15 cellular contexts compared by ENCODE assay signal in genomic region chr19:42714000-42714399, GRCh38. TPM values are rescaled to one million over a fixed set of nuclear protein-coding genes. Genes with fewer than 3 reads are reported as not detected.
"Had no signal": no experiment of that assay in that cellular context is flagged by ENCODE, and none has a peak within 500 bp of the region (broad histone marks: within the 10 kb centered on the region; RNA-seq: fewer than 3 reads in every experiment).

No MANE protein-coding gene starts in this region.

RNA-seq across cellular contexts. Expression of gene PSG3, which starts 26.3 kb away (rescaled TPM):
- total RNA-seq: stomach, subcutaneous adipose tissue, suprapubic skin, temporal lobe, thoracic aorta, thyroid gland, tibial nerve, transverse colon, upper lobe of left lung, upper lobe of right lung, ureter, urinary bladder, uterus, vagina had no signal
- polyA plus RNA-seq: stomach, urinary bladder had no signal

RNA-seq across cellular contexts. Expression of gene PSG8, which starts 51.5 kb away (rescaled TPM):
- total RNA-seq: stomach, subcutaneous adipose tissue, suprapubic skin, temporal lobe, testis, thoracic aorta, thyroid gland, tibial nerve, transverse colon, upper lobe of left lung, upper lobe of right lung, ureter, urinary bladder, uterus, vagina had no signal
- polyA plus RNA-seq: urinary bladder had no signal
